ENCODE assay signal across 10 cellular contexts in the genomic region with DNA sequence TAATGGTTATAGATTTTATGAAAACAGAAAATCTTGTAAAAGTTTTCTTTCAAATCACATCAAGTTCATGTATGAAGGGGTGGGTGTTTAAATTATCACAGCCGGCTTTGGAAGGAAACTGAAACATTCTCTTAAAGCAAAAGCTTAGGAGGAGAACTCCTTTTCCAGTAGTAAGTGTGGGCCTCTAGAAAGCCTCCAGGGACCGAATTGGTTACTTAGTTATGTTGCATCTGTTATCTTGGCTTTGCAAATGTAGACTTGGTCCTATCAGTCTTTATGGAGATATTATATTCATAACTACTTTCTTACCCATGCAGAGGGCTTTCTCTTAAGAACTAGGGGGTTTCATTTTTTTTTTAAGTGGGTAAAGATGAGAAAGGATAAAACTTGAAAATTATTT.
"Had no signal": no experiment of that assay in that cellular context is flagged by ENCODE, and none has a peak within 500 bp of the region (broad histone marks: within the 10 kb centered on the region; RNA-seq: fewer than 3 reads in every experiment).

No MANE protein-coding gene starts in this region.

- H3K4me3 ChIP-seq: stomach, thyroid gland, uterus had no signal

- H3K36me3 ChIP-seq: thyroid gland, uterus had no signal

- H3K27me3 ChIP-seq: stomach, thyroid gland, uterus had no signal

- H3K27ac ChIP-seq: stomach, thyroid gland, WERI-Rb-1 had no signal

- DNase-seq: activated CD4-positive, alpha-beta T cell treated with anti-CD3 and anti-CD28 coated beads for 36 hours; activated T-cell treated with anti-CD3 and anti-CD28 coated beads, Interleukin-2, amount 50 U/mL, for 48 hours; central memory CD4-positive, alpha-beta T cell; effector CD4-positive, alpha-beta T cell; mesendoderm; stomach; T-cell; thyroid gland; uterus; WERI-Rb-1 had no signal

- H3K9me3 ChIP-seq: stomach, thyroid gland, uterus had no signal

- ATAC-seq: activated CD4-positive, alpha-beta T cell treated with anti-CD3 and anti-CD28 coated beads for 36 hours; T-cell had no signal
